Comparison of ENCODE assay signal across 8 cellular contexts in the genomic region with DNA sequence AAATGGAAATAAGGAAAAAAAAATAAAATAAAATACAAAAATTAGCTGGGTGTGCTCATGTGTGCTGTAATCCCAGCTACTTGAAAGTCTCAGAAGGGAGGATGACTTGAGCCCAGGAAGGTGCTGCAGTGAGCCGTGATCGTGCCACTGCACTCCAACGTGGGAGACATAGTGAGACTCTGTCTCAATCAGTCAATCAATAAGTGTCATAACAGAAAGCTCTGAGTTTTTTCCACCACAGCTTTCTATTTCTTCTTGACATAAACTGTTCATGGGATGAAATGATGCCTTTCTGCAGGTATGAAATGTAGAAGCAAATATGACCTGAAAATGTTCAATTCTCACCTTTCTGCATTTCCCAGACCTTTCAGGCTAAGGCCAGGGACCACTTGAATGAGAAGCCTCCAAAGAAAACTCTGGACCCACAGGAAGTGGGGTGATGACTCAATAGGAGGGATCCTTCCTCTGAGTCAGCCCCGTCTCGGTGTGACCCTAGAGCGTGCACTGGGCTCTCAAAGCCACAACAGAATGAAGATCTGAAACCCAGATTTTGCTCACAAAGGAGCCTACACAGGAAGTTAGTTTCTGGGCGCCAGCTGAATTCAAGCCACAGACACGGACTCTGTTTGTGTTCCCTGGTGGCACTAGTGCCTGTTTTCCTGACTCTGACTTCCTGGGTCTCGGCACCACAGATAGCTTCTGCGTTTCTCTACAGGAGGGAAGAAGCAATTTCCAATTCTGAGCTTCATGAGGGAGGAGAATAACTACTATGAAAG.
DNase-seq lines count a peak whose midpoint lies in the region; ATAC-seq and TF ChIP-seq lines count a peak whose summit lies in the region.

No MANE protein-coding gene starts in this region.

- H3K36me3 ChIP-seq in CD4-positive, alpha-beta memory T cell (ENCODE audit: insufficient read depth, low read length) = no peaks in the 10 kb centered on the region
- H3K36me3 ChIP-seq in KOPT-K1 (ENCODE audit: insufficient read depth, low read length) (no peaks in the 10 kb centered on the region), muscle layer of duodenum (ENCODE audit: control insufficient read depth in 1 of 2, insufficient read depth in 2 of 2, low read length in 2 of 2) (no peaks in the 10 kb centered on the region)

- peaks cover 50% of the 10 kb centered on the region for H3K4me1 ChIP-seq in CD4-positive, alpha-beta memory T cell (ENCODE audit: insufficient read depth, low read length)
- H3K4me1 ChIP-seq in muscle layer of duodenum (ENCODE audit: control insufficient read depth in 1 of 2, insufficient read depth in 2 of 2, low read length in 2 of 2) = peaks cover 0 to 2% of the 10 kb centered on the region in 2 donors

- H3K27ac ChIP-seq in CD4-positive, alpha-beta memory T cell (ENCODE audit: low read depth, low read length) = peak overlapping the region; percentile 52
- H3K27ac ChIP-seq in KOPT-K1 (ENCODE audit: low read depth, low read length, poor library complexity, severe bottlenecking) = peak overlapping the region; percentile 44
- peak overlapping the region; percentile 49 for H3K27ac ChIP-seq in muscle layer of duodenum (ENCODE audit: low read length)

- ATAC-seq in GM21529 (IDR thresholded peaks at IDR 0.05; ENCODE audit: unreplicated experiment) = peak; percentile 98
- ATAC-seq in stimulated activated naive B cell treated with anti-CD40 and anti-IgM and Interleukin-4, amounts not matched to agents 10 μg/mL and 1 μg/mL and 100 μg/mL, for 72 hours (replicated peaks) = peak; percentile 99

- H3K27ac Mint-ChIP-seq in CD4-positive, alpha-beta memory T cell = peak overlapping the region; percentile 63 to 97 (median 93)
- peak overlapping the region; percentile 90 for H3K27ac Mint-ChIP-seq in stimulated activated naive B cell treated with anti-CD40 and anti-IgM and Interleukin-4, amounts not matched to agents 10 μg/mL and 1 μg/mL and 100 μg/mL, for 72 hours

- peaks cover 14% of the 10 kb centered on the region in 2 donors for H3K36me3 Mint-ChIP-seq in CD4-positive, alpha-beta memory T cell
- H3K36me3 Mint-ChIP-seq in stimulated activated naive B cell treated with anti-CD40 and anti-IgM and Interleukin-4, amounts not matched to agents 10 μg/mL and 1 μg/mL and 100 μg/mL, for 72 hours = peaks cover 0 to under 1% of the 10 kb centered on the region in 2 donors

- H3K4me1 Mint-ChIP-seq in CD4-positive, alpha-beta memory T cell = peaks cover 50 to 78% (median 57%) of the 10 kb centered on the region in 4 donors
- peaks cover 25 to 45% of the 10 kb centered on the region in 2 donors for H3K4me1 Mint-ChIP-seq in stimulated activated naive B cell treated with anti-CD40 and anti-IgM and Interleukin-4, amounts not matched to agents 10 μg/mL and 1 μg/mL and 100 μg/mL, for 72 hours

- no peaks in the 10 kb centered on the region for H3K9me3 Mint-ChIP-seq in CD4-positive, alpha-beta memory T cell
- H3K9me3 Mint-ChIP-seq in stimulated activated naive B cell treated with anti-CD40 and anti-IgM and Interleukin-4, amounts not matched to agents 10 μg/mL and 1 μg/mL and 100 μg/mL, for 72 hours = no peaks in the 10 kb centered on the region

- POLR2A ChIA-PET in CD4-positive, alpha-beta memory T cell (lab: Charles Lee; ENCODE audit: partially characterized antibody) = interaction anchor here (0.6 to 2.7 kb wide), 21 partner anchors 9 to 227 kb away, joined by 3 to 26 read pairs (median 5); partner anchors contain the start of genes ANKH and OTULIN
- POLR2A ChIA-PET in HEK293T (lab: Yijun Ruan, JAX) = no interaction called here

- intact Hi-C loops in CD4-positive, alpha-beta memory T cell (cut with micrococcal nuclease) = loop anchor here (1.0 to 2.0 kb wide), 2 partner anchors 61 to 395 kb away; no protein-coding TSS in a partner anchor

- H3K4me3 Mint-ChIP-seq in CD4-positive, alpha-beta memory T cell = peak overlapping the region; percentile 79 to 91 (median 84)
- peak overlapping the region; percentile 78 to 79 for H3K4me3 Mint-ChIP-seq in stimulated activated naive B cell treated with anti-CD40 and anti-IgM and Interleukin-4, amounts not matched to agents 10 μg/mL and 1 μg/mL and 100 μg/mL, for 72 hours

- CTCF ChIA-PET in CD4-positive, alpha-beta memory T cell (lab: Charles Lee; ENCODE audit: partially characterized antibody) = interaction anchor here (0.6 to 1.6 kb wide), 10 partner anchors 9 to 124 kb away, joined by 3 to 9 read pairs (median 4); no protein-coding TSS in a partner anchor
- CTCF ChIA-PET in HEK293T (lab: Yijun Ruan, JAX) = no interaction called here

- no peaks in the 10 kb centered on the region for H3K27me3 ChIP-seq in CD4-positive, alpha-beta memory T cell (ENCODE audit: insufficient read depth, low read length)
- no peaks in the 10 kb centered on the region for H3K27me3 ChIP-seq in muscle layer of duodenum (ENCODE audit: low read depth, low read length)

- no peaks in the 10 kb centered on the region for H3K9me3 ChIP-seq in CD4-positive, alpha-beta memory T cell (ENCODE audit: control insufficient read depth in 1 of 2, low read length in 2 of 2)
- H3K9me3 ChIP-seq in KOPT-K1 (ENCODE audit: insufficient read depth, low read length, poor library complexity, severe bottlenecking) = no peaks in the 10 kb centered on the region
- H3K9me3 ChIP-seq in muscle layer of duodenum (ENCODE audit: control insufficient read depth in 1 of 2, low read length in 2 of 2) = no peaks in the 10 kb centered on the region

- peak; percentile 58 to 89 (median 70) for DNase-seq in CD4-positive, alpha-beta memory T cell
- DNase-seq in activated CD4-positive, alpha-beta T cell treated with anti-CD3 and anti-CD28 coated beads for 48 hours = peak; percentile 86
- DNase-seq in dedifferentiated amniotic fluid mesenchymal stem cell (ENCODE audit: extremely low spot score) = peak; percentile 64
- DNase-seq in stimulated activated naive B cell treated with anti-CD40 and anti-IgM and Interleukin-4, amounts not matched to agents 10 μg/mL and 1 μg/mL and 100 μg/mL, for 72 hours = peak; percentile 79
- no peak for DNase-seq in HEK293T (ENCODE audit: extremely low spot score)

- peak overlapping the region in 1 of 2 donors; percentile 19 for H3K4me3 ChIP-seq in CD4-positive, alpha-beta memory T cell (ENCODE audit: low read length in 2 of 2)
- no peak overlapping the region for H3K4me3 ChIP-seq in muscle layer of duodenum (ENCODE audit: low read depth in 1 of 2, low read length in 2 of 2)

- no peaks in the 10 kb centered on the region for H3K27me3 Mint-ChIP-seq in CD4-positive, alpha-beta memory T cell
- no peaks in the 10 kb centered on the region for H3K27me3 Mint-ChIP-seq in stimulated activated naive B cell treated with anti-CD40 and anti-IgM and Interleukin-4, amounts not matched to agents 10 μg/mL and 1 μg/mL and 100 μg/mL, for 72 hours

TF ChIP-seq in HEK293T, 16 proteins besides CTCF, POLR2A, EP300 and RAD21:
- TF ChIP-seq CTBP1 (IDR thresholded peaks at IDR 0.05; ENCODE audit: borderline replicate concordance) (no peak), ZNF384 (IDR thresholded peaks at IDR 0.05) (no peak), SP1 (IDR thresholded peaks at IDR 0.05) (no peak), NFRKB (IDR thresholded peaks at IDR 0.05) (no peak), TARDBP (IDR thresholded peaks at IDR 0.05) (no peak), HDGF (IDR thresholded peaks at IDR 0.05; ENCODE audit: borderline replicate concordance) (no peak), FOXA1 (IDR thresholded peaks at IDR 0.05) (no peak), LEF1 (IDR thresholded peaks at IDR 0.05; ENCODE audit: borderline replicate concordance) (no peak), PKNOX1 (IDR thresholded peaks at IDR 0.05) (no peak), BHLHE40 (IDR thresholded peaks at IDR 0.05; ENCODE audit: borderline replicate concordance) (no peak), FOXK2 (IDR thresholded peaks at IDR 0.05) (no peak), ELF4 (IDR thresholded peaks at IDR 0.05) (no peak), FOXM1 (IDR thresholded peaks at IDR 0.05; ENCODE audit: borderline replicate concordance) (no peak), SUZ12 (IDR thresholded peaks at IDR 0.05) (no peak), ARNT (IDR thresholded peaks at IDR 0.05) (no peak), L3MBTL2 (conservative IDR thresholded peaks at IDR 0.05) (no peak)
